1 cellular context compared by ENCODE assay signal in genomic region chr1:66542314-66542713, GRCh38.
TF ChIP-seq lines count a peak whose summit lies in the region.

No MANE protein-coding gene starts in this region.

TF ChIP-seq in HepG2, 621 proteins besides CTCF, POLR2A, EP300 and RAD21 (continued from another document):
- TF ChIP-seq ZNF646 (CRISPR knock-in tag; IDR thresholded peaks at IDR 0.05) (no peak), KLF16 (CRISPR knock-in tag; IDR thresholded peaks at IDR 0.05) (no peak), SMC3 (IDR thresholded peaks at IDR 0.05; ENCODE audit: low read length) (no peak), ZNF34 (CRISPR knock-in tag; IDR thresholded peaks at IDR 0.05; ENCODE audit: borderline replicate concordance) (no peak), CHD4 (IDR thresholded peaks at IDR 0.05; ENCODE audit: borderline replicate concordance, low read length) (no peak)
